ENCODE assay signal across 8 cellular contexts in genomic region chr19:33063356-33064116, GRCh38. TPM values are rescaled to one million over a fixed set of nuclear protein-coding genes. Genes with fewer than 3 reads are reported as not detected.
DNase-seq lines count a peak whose midpoint lies in the region; ATAC-seq, FAIRE-seq and TF ChIP-seq lines count a peak whose summit lies in the region.

No MANE protein-coding gene starts in this region.

- no peak for FAIRE-seq in frontal cortex (lab: Jason Lieb, UNC)

- H3K4me3 Mint-ChIP-seq in naive thymus-derived CD8-positive, alpha-beta T cell: peak overlapping the region; percentile 56 to 81 (median 73)

- DNase-seq in stimulated activated CD4-positive, alpha-beta T cell treated with anti-CD3 and anti-CD28 coated beads, Interleukin-15, amount 100 ng/mL, for 24 hours: peak; percentile 3
- DNase-seq in stimulated activated CD4-positive, alpha-beta T cell treated with anti-CD3 and anti-CD28 coated beads, Interleukin-1b, Interleukin-23, amount 100 ng/mL, for 48 hours: no peak
- peak; percentile 20 for DNase-seq in RWPE1 (ENCODE audit: low spot score)
- no peak for DNase-seq in epithelial cell of proximal tubule (ENCODE audit: low read depth)
- no peak for DNase-seq in naive thymus-derived CD8-positive, alpha-beta T cell
- DNase-seq in GM03348 (ENCODE audit: low spot score): no peak
- DNase-seq in frontal cortex (ENCODE audit: low spot score in 2 of 2): no peak

- TF ChIP-seq CTCF in RWPE1 (conservative IDR thresholded peaks at IDR 0.05; ENCODE audit: low read depth) (no peak), epithelial cell of proximal tubule (conservative IDR thresholded peaks at IDR 0.05; ENCODE audit: low read depth, low read length) (no peak)

- H3K27ac Mint-ChIP-seq in naive thymus-derived CD8-positive, alpha-beta T cell: no peak overlapping the region

- POLR2A ChIA-PET in RWPE1 (lab: Yijun Ruan, JAX; ENCODE audit: low non-redundant PET): no interaction called here
- POLR2A ChIA-PET in naive thymus-derived CD8-positive, alpha-beta T cell (lab: Charles Lee): no interaction called here

- H3K9me3 Mint-ChIP-seq in naive thymus-derived CD8-positive, alpha-beta T cell: no peaks in the 10 kb centered on the region

- CTCF ChIA-PET in RWPE1 (lab: Yijun Ruan, JAX): no interaction called here

- peaks cover 0 to 10% (median 5%) of the 10 kb centered on the region in 4 donors for H3K4me1 Mint-ChIP-seq in naive thymus-derived CD8-positive, alpha-beta T cell

- H3K27me3 Mint-ChIP-seq in naive thymus-derived CD8-positive, alpha-beta T cell: peaks cover 8 to 37% (median 20%) of the 10 kb centered on the region in 5 donors

- ATAC-seq in naive thymus-derived CD8-positive, alpha-beta T cell: no peak
- ATAC-seq in HG03565 (IDR thresholded peaks at IDR 0.05; ENCODE audit: unreplicated experiment): no peak

- peak overlapping the region; percentile 98 for H3K4me3 ChIP-seq in epithelial cell of proximal tubule (ENCODE audit: low read depth, low read length)

- H3K36me3 Mint-ChIP-seq in naive thymus-derived CD8-positive, alpha-beta T cell: no peaks in the 10 kb centered on the region

- no peak overlapping the region for H3K27ac ChIP-seq in RWPE1

RNA-seq across cellular contexts. Expression of gene RHPN2, which starts 1.2 kb away (rescaled TPM):
- total RNA-seq in epithelial cell of proximal tubule (23.6 and 45.7 TPM in 2 replicates), frontal cortex (1.6 TPM)
- 1 to 10 TPM; 1.8 to 2.8 TPM for total RNA-seq in naive thymus-derived CD8-positive, alpha-beta T cell
- 1 to 10 TPM in 2 of 3 donors, under 1 TPM in 1; 0.06 to 2.7 (median 1.1) TPM for polyA plus RNA-seq in naive thymus-derived CD8-positive, alpha-beta T cell

RNA-seq across cellular contexts. Expression of gene GPATCH1, which starts 17.4 kb away (rescaled TPM):
- total RNA-seq in epithelial cell of proximal tubule (8.9 and 13.3 TPM in 2 replicates), frontal cortex (15.5 TPM)
- 10 to 100 TPM; 18.3 to 21.7 TPM for total RNA-seq in naive thymus-derived CD8-positive, alpha-beta T cell
- polyA plus RNA-seq in naive thymus-derived CD8-positive, alpha-beta T cell: 1 to 10 TPM; 3.9 to 6.4 (median 5.0) TPM

Comparison
In these comparisons a context has a peak if more than half of its experiments do, and no peak if none do; other contexts are left out.
1. DNase-seq: peak in stimulated activated CD4-positive, alpha-beta T cell treated with anti-CD3 and anti-CD28 coated beads, Interleukin-15, amount 100 ng/mL, for 24 hours (single experiment) and RWPE1 (single experiment); none in stimulated activated CD4-positive, alpha-beta T cell treated with anti-CD3 and anti-CD28 coated beads, Interleukin-1b, Interleukin-23, amount 100 ng/mL, for 48 hours (single experiment), epithelial cell of proximal tubule (single experiment), naive thymus-derived CD8-positive, alpha-beta T cell (0 of 10), GM03348 (single experiment) and frontal cortex (0 of 2).